ENCODE assay signal across 8 cellular contexts in the genomic region with DNA sequence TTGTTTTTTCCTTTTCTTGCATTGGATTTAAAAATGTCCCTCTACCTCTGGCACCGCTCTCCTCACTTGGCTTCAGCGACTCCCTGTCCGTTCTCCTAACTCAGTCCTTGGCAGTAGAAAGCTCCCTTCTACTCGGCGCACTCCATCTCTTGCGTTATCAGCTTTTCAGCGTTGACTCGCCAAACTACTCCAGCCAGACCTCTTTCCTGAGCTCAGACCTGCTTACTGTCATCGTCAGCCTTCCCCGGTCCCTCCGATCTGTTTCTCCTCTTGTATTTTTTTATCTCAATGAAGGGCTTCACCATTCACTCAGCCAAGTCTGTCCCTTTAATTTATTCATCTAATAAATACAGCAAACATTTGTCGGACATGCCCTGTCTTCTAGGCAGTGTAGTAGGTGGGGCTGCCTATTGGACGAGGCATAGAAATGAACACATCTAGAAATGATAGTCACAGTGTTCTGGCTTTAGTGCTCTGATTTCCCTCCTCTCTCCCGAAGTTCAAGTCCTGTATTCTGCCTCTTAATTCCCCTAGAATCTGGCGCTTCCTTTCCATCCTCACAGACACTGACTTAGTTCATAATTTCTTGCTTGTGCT. TPM values are rescaled to one million over a fixed set of nuclear protein-coding genes. Genes with fewer than 3 reads are reported as not detected.
DNase-seq lines count a peak whose midpoint lies in the region; ATAC-seq and TF ChIP-seq lines count a peak whose summit lies in the region.

No MANE protein-coding gene starts in this region.

- H3K36me3 ChIP-seq in A673 (ENCODE audit: insufficient read depth, low read length, poor library complexity, severe bottlenecking) (no peaks in the 10 kb centered on the region), heart right ventricle (no peaks in the 10 kb centered on the region)

- BruUV-seq in A673 (replicated peaks; lab: Mats Ljungman, UMichigan), result no TSS peak

- peak overlapping the region; percentile 78 for H3K27ac ChIP-seq in A673 (ENCODE audit: low read depth, low read length, poor library complexity, severe bottlenecking)
- H3K27ac ChIP-seq in heart right ventricle, result peak overlapping the region; percentile 24 to 97 (median 92)

- TF ChIP-seq CTCF in A673 (conservative IDR thresholded peaks at IDR 0.05; ENCODE audit: low read depth, low read length), result no peak
- no peak for TF ChIP-seq CTCF in WI38 (IDR thresholded peaks at IDR 0.05; ENCODE audit: low read depth, low read length)
- no peak for TF ChIP-seq CTCF in heart right ventricle (IDR thresholded peaks at IDR 0.05)
- TF ChIP-seq CTCF in GM10266 (IDR thresholded peaks at IDR 0.05; ENCODE audit: control insufficient read depth, insufficient read depth, low read depth, missing control alignments), result no peak

- H3K4me3 ChIP-seq in A673 (ENCODE audit: low read depth, low read length, poor library complexity, severe bottlenecking) (peak overlapping the region; percentile 65), WI38 (ENCODE audit: low read depth, low read length) (peak overlapping the region; percentile 86), heart right ventricle (peak overlapping the region; percentile 44 to 97 (median 82))

- CTCF ChIA-PET in A673 (lab: Charles Lee), result no interaction called here

- H3K27me3 ChIP-seq in A673 (replicated peaks; ENCODE audit: insufficient read depth, low read depth, low read length, poor library complexity) (no peaks in the 10 kb centered on the region), heart right ventricle (no peaks in the 10 kb centered on the region)

- 2 to 5% methylated on average over 15 of the region's 15 CpGs for WGBS in heart right ventricle, 2 donors

- peak; percentile 14 for ATAC-seq in GM18511 (IDR thresholded peaks at IDR 0.05; ENCODE audit: unreplicated experiment)
- peak; percentile 37 to 83 (median 62) for ATAC-seq in heart right ventricle

- intact Hi-C loops in A673 (cut with micrococcal nuclease; ENCODE audit: unreplicated experiment), result no loop called here
- intact Hi-C loops in heart right ventricle (cut with DNase I), result no loop called here

- H3K4me1 ChIP-seq in A673 (ENCODE audit: insufficient read depth, low read length, poor library complexity, severe bottlenecking) (peaks cover 7% of the 10 kb centered on the region), heart right ventricle (peaks cover 0 to 19% (median 12%) of the 10 kb centered on the region in 9 donors)

- no peaks in the 10 kb centered on the region for H3K9me3 ChIP-seq in A673 (ENCODE audit: low read depth, low read length, poor library complexity, severe bottlenecking)
- H3K9me3 ChIP-seq in heart right ventricle, result no peaks in the 10 kb centered on the region

- POLR2A ChIA-PET in A673 (lab: Charles Lee; ENCODE audit: low non-redundant PET), result interaction anchor here (0.6 kb wide), 1 partner anchor 32 kb away, joined by 30 read pairs; no protein-coding TSS in a partner anchor

- no peak for DNase-seq in A673 (ENCODE audit: low spot score)
- DNase-seq in LHCN-M2 (ENCODE audit: low read depth), result peak; percentile 21
- peak in 1 of 2 donors; percentile 45 for DNase-seq in heart right ventricle
- peak; percentile 38 for DNase-seq in renal cortical epithelial cell (ENCODE audit: low read depth)
- no peak for DNase-seq in middle frontal gyrus (ENCODE audit: extremely low spot score, low spot score)
- DNase-seq in GM10266 (ENCODE audit: extremely low spot score), result no peak

RNA-seq across cellular contexts. Expression of gene CEP164, which starts 0.9 kb away (rescaled TPM):
- total RNA-seq in A673 (2021), result 39.4 and 43.3 TPM in 2 replicates
- 37.5 and 48.7 TPM in 2 replicates for total RNA-seq in LHCN-M2 (2014; rRNA removed)
- 15.0 TPM for polyA plus RNA-seq in LHCN-M2 (2012)
- 1 to 10 TPM; 3.5 to 10.0 (median 6.6) TPM for total RNA-seq in heart right ventricle
- polyA plus RNA-seq in heart right ventricle, result 10 to 100 TPM in 1 of 2 donors, 1 to 10 TPM in 1; 3.8 to 17.9 TPM
- total RNA-seq in renal cortical epithelial cell, result 21.2 and 24.1 TPM in 2 replicates

RNA-seq across cellular contexts. Expression of gene BACE1, which starts 12.5 kb away (rescaled TPM):
- total RNA-seq in A673 (2021), result 13.7 and 15.0 TPM in 2 replicates
- total RNA-seq in LHCN-M2 (2014; rRNA removed), result 29.8 and 38.5 TPM in 2 replicates
- 40.6 TPM for polyA plus RNA-seq in LHCN-M2 (2012)
- total RNA-seq in heart right ventricle, result 10 to 100 TPM; 10.8 to 18.7 (median 15.1) TPM
- polyA plus RNA-seq in heart right ventricle, result 1 to 10 TPM; 4.6 to 7.8 TPM
- 4.2 and 27.3 TPM in 2 replicates for total RNA-seq in renal cortical epithelial cell

RNA-seq across cellular contexts. Expression of gene BACE1-AS, which starts 37.4 kb away (rescaled TPM):
- total RNA-seq in A673 (2021) (13.7 and 18.0 TPM in 2 replicates), LHCN-M2 (2014; rRNA removed) (3.4 and 4.7 TPM in 2 replicates), heart right ventricle (10 to 100 TPM in 8 of 10 donors, 1 to 10 TPM in 2; 8.5 to 16.9 (median 11.9) TPM), renal cortical epithelial cell (0.87 and 5.0 TPM in 2 replicates)
- 3.0 TPM for polyA plus RNA-seq in LHCN-M2 (2012)
- polyA plus RNA-seq in heart right ventricle, result 10 to 100 TPM in 1 of 2 donors, 1 to 10 TPM in 1; 3.9 to 20.0 TPM

Comparison
In these comparisons a context has a peak if more than half of its experiments do, and no peak if none do; other contexts are left out.
1. DNase-seq: peak in LHCN-M2 (single experiment) and renal cortical epithelial cell (single experiment); none in A673 (single experiment), middle frontal gyrus (single experiment) and GM10266 (single experiment).
2. Peak in every context shown above with its lines, with median percentiles within 50 percentile points of each other: H3K4me3 ChIP-seq.